In the genomic region with DNA sequence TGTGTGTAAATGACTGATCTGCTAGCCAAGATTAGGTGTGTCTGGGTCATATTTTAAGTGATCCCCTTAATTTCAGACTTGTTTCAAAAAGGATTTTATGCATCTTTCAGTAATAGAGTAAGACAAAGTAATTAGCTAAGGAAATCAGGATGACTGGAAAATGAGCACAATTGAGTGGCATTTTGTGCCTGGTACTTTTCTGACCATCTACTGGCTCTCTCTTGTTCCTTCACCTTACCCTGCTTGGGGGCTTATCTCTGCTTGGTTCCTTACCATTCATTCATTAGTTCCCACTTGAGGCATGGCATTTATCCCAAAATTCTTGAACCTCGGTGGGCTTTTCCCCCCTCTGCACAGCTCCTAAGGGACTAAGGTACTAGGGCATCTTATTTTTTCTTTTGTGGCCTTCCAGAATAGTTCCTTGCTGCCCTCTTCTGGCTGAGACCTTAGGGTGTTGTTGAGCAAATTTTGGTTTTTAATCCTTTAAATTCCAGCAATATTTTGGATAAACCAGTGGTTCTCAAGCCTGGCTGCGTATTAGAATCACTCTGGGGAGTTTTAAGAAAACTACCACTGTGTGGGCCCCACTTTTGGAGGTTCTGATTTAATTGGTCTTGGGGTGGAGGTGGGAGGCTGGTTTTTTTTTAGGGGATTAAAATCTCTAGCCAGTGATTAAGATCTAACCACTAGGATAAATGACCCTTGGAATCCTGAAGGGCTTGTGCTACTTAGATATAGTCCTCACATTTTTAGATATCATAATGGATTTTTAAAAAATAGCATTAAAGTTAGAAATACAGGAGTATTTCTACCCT, we compare ENCODE assay signal across 8 cellular contexts. TPM values are rescaled to one million over a fixed set of nuclear protein-coding genes. Genes with fewer than 3 reads are reported as not detected.
DNase-seq lines count a peak whose midpoint lies in the region; ATAC-seq and TF ChIP-seq lines count a peak whose summit lies in the region.

No MANE protein-coding gene starts in this region.

- WGBS in liver: 42% methylated on average over 2 of the region's 2 CpGs

- no peak for ATAC-seq in CD4-positive, alpha-beta T cell (ENCODE audit: poor library complexity)
- ATAC-seq in GM18498 (IDR thresholded peaks at IDR 0.05; ENCODE audit: unreplicated experiment) (peak; percentile 11), HG03520 (IDR thresholded peaks at IDR 0.05; ENCODE audit: unreplicated experiment) (no peak)

- peak in 1 of 10 experiments; percentile 1 for DNase-seq in CD4-positive, alpha-beta T cell
- peak; percentile 38 for DNase-seq in NCI-H1694 (lab: John Stamatoyannopoulos, UW)
- peak; percentile 48 for DNase-seq in MCF 10A (ENCODE audit: unreplicated experiment)
- DNase-seq in activated T-helper 1 cell treated with anti-CD3 and anti-CD28 coated beads, Interleukin-12 subunit alpha, Interleukin-12 subunit beta, Interleukin-2, Interleukin-4 antibody, amounts not matched to agents 30 ng/mL and 10 ng/mL and 1 ng/mL, durations not matched to agents 14 hours and 24 hours and 36 hours (ENCODE audit: low spot score): no peak
- DNase-seq in ecto neural progenitor cell (ENCODE audit: low spot score): no peak

- no peaks in the 10 kb centered on the region for H3K9me3 Mint-ChIP-seq in CD4-positive, alpha-beta T cell
- no peaks in the 10 kb centered on the region for H3K9me3 Mint-ChIP-seq in MCF 10A (ENCODE audit: unreplicated experiment)
- no peaks in the 10 kb centered on the region for H3K9me3 Mint-ChIP-seq in activated T-helper 1 cell treated with anti-CD3 and anti-CD28 coated beads, Interleukin-12 subunit alpha, Interleukin-12 subunit beta, Interleukin-2, Interleukin-4 antibody, amounts not matched to agents 30 ng/mL and 10 ng/mL and 1 ng/mL, durations not matched to agents 14 hours and 24 hours and 36 hours

- no peaks in the 10 kb centered on the region for H3K9me3 ChIP-seq in CD4-positive, alpha-beta T cell (ENCODE audit: control insufficient read depth, low read length)
- H3K9me3 ChIP-seq in liver (ENCODE audit: control insufficient read depth in 4 of 4, low read length in 3 of 4): no peaks in the 10 kb centered on the region

- no peaks in the 10 kb centered on the region for H3K36me3 Mint-ChIP-seq in CD4-positive, alpha-beta T cell (ENCODE audit: low read depth)
- no peaks in the 10 kb centered on the region for H3K36me3 Mint-ChIP-seq in MCF 10A (ENCODE audit: insufficient read depth, unreplicated experiment)
- no peaks in the 10 kb centered on the region for H3K36me3 Mint-ChIP-seq in activated T-helper 1 cell treated with anti-CD3 and anti-CD28 coated beads, Interleukin-12 subunit alpha, Interleukin-12 subunit beta, Interleukin-2, Interleukin-4 antibody, amounts not matched to agents 30 ng/mL and 10 ng/mL and 1 ng/mL, durations not matched to agents 14 hours and 24 hours and 36 hours (ENCODE audit: low read depth)

- POLR2A ChIA-PET in CD4-positive, alpha-beta T cell (lab: Charles Lee): interaction anchor here (0.8 to 1.4 kb wide), 2 partner anchors 51 to 261 kb away, joined by 3 read pairs; a partner anchor contains a TSS
- POLR2A ChIA-PET in MCF 10A (lab: Yijun Ruan, JAX): interaction anchor here (0.7 to 2.0 kb wide), 4 partner anchors 50 to 184 kb away, joined by 3 to 7 read pairs (median 5); a partner anchor contains a TSS

- BruUV-seq in MCF 10A (replicated peaks; lab: Mats Ljungman, UMichigan): no TSS peak

- peak; percentile 89 for TF ChIP-seq RAD21 in liver (IDR thresholded peaks at IDR 0.05)

- peaks cover 0 to 7% (median 1%) of the 10 kb centered on the region in 4 donors for H3K4me1 ChIP-seq in liver (ENCODE audit: control insufficient read depth in 4 of 4, insufficient read depth in 4 of 4, low read length in 3 of 4)

- no peaks in the 10 kb centered on the region for H3K27me3 Mint-ChIP-seq in CD4-positive, alpha-beta T cell
- H3K27me3 Mint-ChIP-seq in MCF 10A (ENCODE audit: insufficient read depth, unreplicated experiment): no peaks in the 10 kb centered on the region
- no peaks in the 10 kb centered on the region for H3K27me3 Mint-ChIP-seq in activated T-helper 1 cell treated with anti-CD3 and anti-CD28 coated beads, Interleukin-12 subunit alpha, Interleukin-12 subunit beta, Interleukin-2, Interleukin-4 antibody, amounts not matched to agents 30 ng/mL and 10 ng/mL and 1 ng/mL, durations not matched to agents 14 hours and 24 hours and 36 hours (ENCODE audit: insufficient read depth)

- no peak overlapping the region for H3K27ac Mint-ChIP-seq in CD4-positive, alpha-beta T cell
- no peak overlapping the region for H3K27ac Mint-ChIP-seq in MCF 10A (ENCODE audit: low read depth, unreplicated experiment)
- no peak overlapping the region for H3K27ac Mint-ChIP-seq in activated T-helper 1 cell treated with anti-CD3 and anti-CD28 coated beads, Interleukin-12 subunit alpha, Interleukin-12 subunit beta, Interleukin-2, Interleukin-4 antibody, amounts not matched to agents 30 ng/mL and 10 ng/mL and 1 ng/mL, durations not matched to agents 14 hours and 24 hours and 36 hours

- CTCF ChIA-PET in CD4-positive, alpha-beta T cell (lab: Charles Lee): interaction anchor here (1.2 to 1.4 kb wide), 2 partner anchors 49 to 132 kb away, joined by 4 to 7 read pairs; no protein-coding TSS in a partner anchor
- CTCF ChIA-PET in MCF 10A (lab: Yijun Ruan, JAX): interaction anchor here (0.5 to 3.8 kb wide), 42 partner anchors 9 to 1924 kb away, joined by 3 to 39 read pairs (median 4); no protein-coding TSS in a partner anchor

- H3K27ac ChIP-seq in CD4-positive, alpha-beta T cell (ENCODE audit: low read depth, low read length): no peak overlapping the region
- no peak overlapping the region for H3K27ac ChIP-seq in liver (ENCODE audit: low read depth in 1 of 2, low read length in 2 of 2)

- H3K9ac ChIP-seq in liver (ENCODE audit: low read depth in 1 of 2, low read length in 2 of 2): peak overlapping the region in 1 of 2 donors; percentile 22

- H3K27me3 ChIP-seq in CD4-positive, alpha-beta T cell (ENCODE audit: control insufficient read depth, insufficient read depth, low read length): no peaks in the 10 kb centered on the region
- no peaks in the 10 kb centered on the region for H3K27me3 ChIP-seq in liver (ENCODE audit: control insufficient read depth in 4 of 4, insufficient read depth in 4 of 4, low read length in 3 of 4)

- no peaks in the 10 kb centered on the region for H3K4me1 Mint-ChIP-seq in CD4-positive, alpha-beta T cell (ENCODE audit: low read depth)
- no peaks in the 10 kb centered on the region for H3K4me1 Mint-ChIP-seq in MCF 10A (ENCODE audit: insufficient read depth, unreplicated experiment)
- H3K4me1 Mint-ChIP-seq in activated T-helper 1 cell treated with anti-CD3 and anti-CD28 coated beads, Interleukin-12 subunit alpha, Interleukin-12 subunit beta, Interleukin-2, Interleukin-4 antibody, amounts not matched to agents 30 ng/mL and 10 ng/mL and 1 ng/mL, durations not matched to agents 14 hours and 24 hours and 36 hours (ENCODE audit: low read depth): no peaks in the 10 kb centered on the region

- H3K4me3 ChIP-seq in liver (ENCODE audit: low read depth in 1 of 3, low read length in 3 of 3): no peak overlapping the region

- peak; percentile 61 for TF ChIP-seq CTCF in CD4-positive, alpha-beta T cell (IDR thresholded peaks at IDR 0.05)
- TF ChIP-seq CTCF in MCF 10A (IDR thresholded peaks at IDR 0.05; ENCODE audit: unreplicated experiment): peak; percentile 74
- peak; percentile 61 for TF ChIP-seq CTCF in liver (IDR thresholded peaks at IDR 0.05; ENCODE audit: low read depth, low read length, missing input control)

- intact Hi-C loops in CD4-positive, alpha-beta T cell (cut with DNase I, micrococcal nuclease): loop anchor here (1.0 to 2.0 kb wide), 2 partner anchors 120 to 132 kb away; no protein-coding TSS in a partner anchor
- intact Hi-C loops in MCF 10A (cut with micrococcal nuclease): loop anchor here (1.0 to 10.0 kb wide), 5 partner anchors 120 to 463 kb away; a partner anchor contains a TSS
- intact Hi-C loops in activated T-helper 1 cell treated with anti-CD3 and anti-CD28 coated beads, Interleukin-12 subunit alpha, Interleukin-12 subunit beta, Interleukin-2, Interleukin-4 antibody, amounts not matched to agents 30 ng/mL and 10 ng/mL and 1 ng/mL, durations not matched to agents 14 hours and 24 hours and 36 hours (cut with micrococcal nuclease): loop anchor here (1.0 kb wide), 2 partner anchors 119 to 132 kb away; no protein-coding TSS in a partner anchor

- H3K36me3 ChIP-seq in liver (ENCODE audit: control insufficient read depth in 4 of 4, insufficient read depth in 3 of 4, low read depth in 1 of 4, low read length in 3 of 4): no peaks in the 10 kb centered on the region

- no peak overlapping the region for H3K4me3 Mint-ChIP-seq in CD4-positive, alpha-beta T cell
- no peak overlapping the region for H3K4me3 Mint-ChIP-seq in MCF 10A (ENCODE audit: unreplicated experiment)
- no peak overlapping the region for H3K4me3 Mint-ChIP-seq in activated T-helper 1 cell treated with anti-CD3 and anti-CD28 coated beads, Interleukin-12 subunit alpha, Interleukin-12 subunit beta, Interleukin-2, Interleukin-4 antibody, amounts not matched to agents 30 ng/mL and 10 ng/mL and 1 ng/mL, durations not matched to agents 14 hours and 24 hours and 36 hours

TF ChIP-seq in liver, 16 proteins besides CTCF, POLR2A, EP300 and RAD21:
- TF ChIP-seq FOXA1 (IDR thresholded peaks at IDR 0.05) (no peak), HNF4A (conservative IDR thresholded peaks at IDR 0.05) (peak in 1 of 2 donors; percentile 6)
- TF ChIP-seq, protein P1, sequence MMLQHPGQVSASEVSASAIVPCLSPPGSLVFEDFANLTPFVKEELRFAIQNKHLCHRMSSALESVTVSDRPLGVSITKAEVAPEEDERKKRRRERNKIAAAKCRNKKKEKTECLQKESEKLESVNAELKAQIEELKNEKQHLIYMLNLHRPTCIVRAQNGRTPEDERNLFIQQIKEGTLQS (IDR thresholded peaks at IDR 0.05): no peak

RNA-seq across cellular contexts. Expression of a gene that starts 50.8 kb away (rescaled TPM):
- total RNA-seq in CD4-positive, alpha-beta T cell: 1 to 10 TPM; 6.7 to 6.9 TPM
- total RNA-seq in MCF 10A (2022): 20.4 and 24.4 TPM in 2 replicates
- total RNA-seq in liver: 10 to 100 TPM; 10.4 to 11.8 TPM
- polyA plus RNA-seq in liver: 1 to 10 TPM; 5.4 to 5.9 TPM
- total RNA-seq in activated T-helper 1 cell treated with anti-CD3 and anti-CD28 coated beads, Interleukin-12 subunit alpha, Interleukin-12 subunit beta, Interleukin-2, Interleukin-4 antibody, amounts not matched to agents 30 ng/mL and 10 ng/mL and 1 ng/mL, durations not matched to agents 14 hours and 24 hours and 36 hours: 12.1 and 15.0 TPM in 2 replicates

RNA-seq across cellular contexts. Expression of a gene that starts 51.3 kb away (rescaled TPM):
- 10 to 100 TPM; 74.1 to 74.9 TPM for total RNA-seq in CD4-positive, alpha-beta T cell
- 227 TPM in 2 replicates for total RNA-seq in MCF 10A (2022)
- total RNA-seq in liver: 100 to 1,000 TPM in 1 of 2 donors, 10 to 100 TPM in 1; 98.5 to 101 TPM
- 100 to 1,000 TPM in 1 of 2 donors, 10 to 100 TPM in 1; 80.4 to 143 TPM for polyA plus RNA-seq in liver
- total RNA-seq in activated T-helper 1 cell treated with anti-CD3 and anti-CD28 coated beads, Interleukin-12 subunit alpha, Interleukin-12 subunit beta, Interleukin-2, Interleukin-4 antibody, amounts not matched to agents 30 ng/mL and 10 ng/mL and 1 ng/mL, durations not matched to agents 14 hours and 24 hours and 36 hours: 174 and 198 TPM in 2 replicates

Comparison
In these comparisons a context has a peak if more than half of its experiments do, and no peak if none do; other contexts are left out.
1. DNase-seq: peak in NCI-H1694 (single experiment) and MCF 10A (single experiment); none in activated T-helper 1 cell treated with anti-CD3 and anti-CD28 coated beads, Interleukin-12 subunit alpha, Interleukin-12 subunit beta, Interleukin-2, Interleukin-4 antibody, amounts not matched to agents 30 ng/mL and 10 ng/mL and 1 ng/mL, durations not matched to agents 14 hours and 24 hours and 36 hours (single experiment) and ecto neural progenitor cell (single experiment).
2. Peak in every context shown above with its lines, with median percentiles within 50 percentile points of each other: CTCF ChIP-seq.